ENCODE assay signal across 13 cellular contexts in the genomic region with DNA sequence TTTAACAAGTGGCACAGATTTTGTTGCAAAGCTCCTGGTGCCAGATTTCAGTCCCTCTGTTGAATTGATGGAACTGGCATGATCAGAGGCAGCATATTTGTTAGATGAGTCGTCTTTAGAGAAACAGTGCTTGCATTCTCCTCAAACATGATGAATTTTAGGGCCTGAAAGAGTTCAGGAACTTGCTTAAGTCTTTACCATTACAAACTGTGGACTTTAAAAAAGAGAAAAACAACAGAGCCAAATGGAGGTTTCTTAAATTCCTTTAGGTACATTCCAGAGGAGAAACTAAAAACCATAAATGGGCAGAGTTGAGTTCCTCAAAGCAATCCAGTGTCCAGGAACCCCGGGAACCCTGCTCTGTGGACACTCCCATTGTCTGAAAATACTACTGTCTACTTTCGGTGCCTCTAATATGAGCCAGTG. TPM values are rescaled to one million over a fixed set of nuclear protein-coding genes. Genes with fewer than 3 reads are reported as not detected.
DNase-seq lines count a peak whose midpoint lies in the region; ATAC-seq and TF ChIP-seq lines count a peak whose summit lies in the region.
"Had no signal": no experiment of that assay in that cellular context is flagged by ENCODE, and none has a peak within 500 bp of the region (broad histone marks: within the 10 kb centered on the region; RNA-seq: fewer than 3 reads in every experiment).

No MANE protein-coding gene starts in this region.

- H2AK5ac ChIP-seq in mesendoderm (ENCODE audit: low read length): no peak overlapping the region

- no peak overlapping the region for H2BK120ac ChIP-seq in mesendoderm (ENCODE audit: low read depth, low read length)

- H3K23ac ChIP-seq in mesendoderm (ENCODE audit: low read length): no peak overlapping the region

- no peak overlapping the region for H3K56ac ChIP-seq in mesendoderm (ENCODE audit: low read length)

- H3K27ac ChIP-seq in AG04450 (ENCODE audit: low read depth, low read length): peak overlapping the region; percentile 84
- H3K27ac ChIP-seq in mesendoderm (ENCODE audit: low read depth, low read length): no peak overlapping the region

- no peaks in the 10 kb centered on the region for H3K79me2 ChIP-seq in mesendoderm (ENCODE audit: control insufficient read depth, insufficient read depth, low read length)

- H3K4me1 ChIP-seq in mesendoderm (ENCODE audit: control insufficient read depth, low read depth, low read length): no peaks in the 10 kb centered on the region

- TF ChIP-seq CTCF in AG04450 (IDR thresholded peaks at IDR 0.05; ENCODE audit: low read depth, low read length) (no peak), choroid plexus epithelial cell (conservative IDR thresholded peaks at IDR 0.05; ENCODE audit: low read depth, low read length) (no peak)

- ATAC-seq in HG03108 (IDR thresholded peaks at IDR 0.05; ENCODE audit: unreplicated experiment) (no peak), HG03095 (IDR thresholded peaks at IDR 0.05; ENCODE audit: unreplicated experiment) (no peak)

- DNase-seq in AG04450 (ENCODE audit: low read depth, low spot score) (peak; percentile 63), M059J (ENCODE audit: low read depth) (peak; percentile 93), choroid plexus epithelial cell (ENCODE audit: low read depth) (peak; percentile 91), mesendoderm (peak; percentile 68), NCI-H1105 (lab: John Stamatoyannopoulos, UW) (no peak), NCI-H345 treated with DMSO at 0.1 percent for 48 hours (lab: John Stamatoyannopoulos, UW; ENCODE audit: unreplicated experiment) (no peak)
- DNase-seq: activated naive CD4-positive, alpha-beta T cell; CD4-positive, CD25-positive, alpha-beta regulatory T cell; NCI-H2081; stimulated activated CD4-positive, alpha-beta T cell treated with anti-CD3 and anti-CD28 coated beads, Interleukin-2, amount 100 ng/mL, for 48 hours; T-helper 1 cell had no signal

- H3K4me3 ChIP-seq in AG04450 (ENCODE audit: low read depth, low read length) (no peak overlapping the region), choroid plexus epithelial cell (ENCODE audit: low read depth, low read length) (no peak overlapping the region), mesendoderm (ENCODE audit: low read length) (no peak overlapping the region)

- H3K36me3 ChIP-seq in mesendoderm (ENCODE audit: control insufficient read depth, insufficient read depth, low read length): no peaks in the 10 kb centered on the region

- H3K27me3 ChIP-seq in AG04450 (ENCODE audit: control insufficient read depth, insufficient read depth, low read length): no peaks in the 10 kb centered on the region
- H3K27me3 ChIP-seq in mesendoderm (ENCODE audit: insufficient read depth, low read length, poor library complexity): no peaks in the 10 kb centered on the region

- no peak overlapping the region for H3K4ac ChIP-seq in mesendoderm (ENCODE audit: low read depth, low read length)

- no CpG with 5 or more reads among the region's 3 CpGs for WGBS in mesendoderm (ENCODE audit: extremely low coverage, insufficient coverage, low lambda C conversion rate)

- no peak overlapping the region for H3K9ac ChIP-seq in mesendoderm (ENCODE audit: low read length)

- H4K8ac ChIP-seq in mesendoderm (ENCODE audit: low read depth, low read length): no peak overlapping the region

- CTCF ChIA-PET in AG04450 (lab: Charles Lee): no interaction called here

- POLR2A ChIA-PET in AG04450 (lab: Yijun Ruan, JAX): no interaction called here

- no peak overlapping the region for H2BK5ac ChIP-seq in mesendoderm (ENCODE audit: low read length)

- no peak overlapping the region for H2BK15ac ChIP-seq in mesendoderm (replicated peaks; ENCODE audit: low read depth)

- H3K4me2 ChIP-seq in mesendoderm (ENCODE audit: low read length): no peak overlapping the region

- no peaks in the 10 kb centered on the region; the same call in 1 of the 2 replicates for H3K9me3 ChIP-seq in AG04450 (ENCODE audit: control insufficient read depth, insufficient read depth, low read length)

- H4K5ac ChIP-seq in mesendoderm (ENCODE audit: low read length): no peak overlapping the region

- H3K79me1 ChIP-seq in mesendoderm (ENCODE audit: low read length): no peaks in the 10 kb centered on the region

- H3K18ac ChIP-seq in mesendoderm (ENCODE audit: low read length): no peak overlapping the region

RNA-seq across cellular contexts. Expression of gene GTF2H5, which starts 2.5 kb away (rescaled TPM):
- polyA plus RNA-seq in AG04450 (2011; rRNA removed): 21.4 and 27.5 TPM in 2 replicates
- 1.6 and 2.4 TPM in 2 replicates for polyA minus RNA-seq in AG04450 (2011; rRNA and poly(A)+ RNA removed)
- total RNA-seq in M059J (2014; rRNA removed; shearing (Covaris generic)): 10.5 and 19.0 TPM in 2 replicates
- polyA plus RNA-seq in mesendoderm (2013, experiment 1 of 2): 21.3 TPM
- 20.4 TPM for polyA plus RNA-seq in mesendoderm (2013, experiment 2 of 2)

RNA-seq across cellular contexts. Expression of gene SERAC1, which starts 2.6 kb away (rescaled TPM):
- polyA plus RNA-seq in AG04450 (2011; rRNA removed): 11.2 and 14.5 TPM in 2 replicates
- polyA minus RNA-seq in AG04450 (2011; rRNA and poly(A)+ RNA removed): 11.1 and 13.9 TPM in 2 replicates
- total RNA-seq in M059J (2014; rRNA removed; shearing (Covaris generic)): 11.4 and 14.8 TPM in 2 replicates
- polyA plus RNA-seq in mesendoderm (2013, experiment 1 of 2): 6.2 TPM
- polyA plus RNA-seq in mesendoderm (2013, experiment 2 of 2): 6.3 TPM

Comparison
In these comparisons a context has a peak if more than half of its experiments do, and no peak if none do; other contexts are left out.
1. DNase-seq: peak in AG04450 (single experiment), M059J (single experiment), choroid plexus epithelial cell (single experiment) and mesendoderm (single experiment); none in NCI-H1105 (single experiment) and NCI-H345 treated with DMSO at 0.1 percent for 48 hours (single experiment).